13 cellular contexts compared by ENCODE assay signal in genomic region chr14:50055461-50056228, GRCh38.
DNase-seq lines count a peak whose midpoint lies in the region; ATAC-seq and TF ChIP-seq lines count a peak whose summit lies in the region.
"Had no signal": no experiment of that assay in that cellular context is flagged by ENCODE, and none has a peak within 500 bp of the region (broad histone marks: within the 10 kb centered on the region; RNA-seq: fewer than 3 reads in every experiment).

No MANE protein-coding gene starts in this region.

- no peak overlapping the region for H3K4me3 Mint-ChIP-seq in activated naive CD4-positive, alpha-beta T cell treated with anti-CD3 and anti-CD28 coated beads, Interleukin-2, amount 10 ng/mL, durations not matched to agents 7 days and 5 days
- no peak overlapping the region for H3K4me3 Mint-ChIP-seq in activated naive CD4-positive, alpha-beta T cell treated with anti-CD3 and anti-CD28 coated beads for 36 hours
- H3K4me3 Mint-ChIP-seq in stimulated activated naive B cell treated with anti-CD40 and anti-IgM and Interleukin-4, amounts not matched to agents 10 μg/mL and 1 μg/mL and 100 μg/mL, for 72 hours = peak overlapping the region in 1 of 2 donors; percentile 7

- H3K27ac ChIP-seq in coronary artery = no peak overlapping the region
- H3K27ac ChIP-seq: Peyer's patch had no signal

- DNase-seq in activated naive CD4-positive, alpha-beta T cell treated with anti-CD3 and anti-CD28 coated beads, Interleukin-2, amount 10 ng/mL, durations not matched to agents 7 days and 5 days = no peak
- DNase-seq in activated naive CD4-positive, alpha-beta T cell treated with anti-CD3 and anti-CD28 coated beads for 36 hours = no peak
- DNase-seq in left cardiac atrium = no peak
- no peak for DNase-seq in stimulated activated naive B cell treated with anti-CD40 and anti-IgM and Interleukin-4, amounts not matched to agents 10 μg/mL and 1 μg/mL and 100 μg/mL, for 72 hours
- DNase-seq in coronary artery (ENCODE audit: low spot score) = no peak
- DNase-seq: activated naive CD4-positive, alpha-beta T cell; NCI-H1436 treated with DMSO at 0.1 percent for 48 hours; stimulated activated CD4-positive, alpha-beta T cell treated with anti-CD3 and anti-CD28 coated beads, Interleukin-12 subunit alpha, Interleukin-12 subunit beta, amount 100 ng/mL, for 4 hours had no signal

- H3K4me3 ChIP-seq in coronary artery = no peak overlapping the region
- H3K4me3 ChIP-seq: Peyer's patch had no signal

- H3K9me3 Mint-ChIP-seq in activated naive CD4-positive, alpha-beta T cell treated with anti-CD3 and anti-CD28 coated beads, Interleukin-2, amount 10 ng/mL, durations not matched to agents 7 days and 5 days = no peaks in the 10 kb centered on the region
- no peaks in the 10 kb centered on the region for H3K9me3 Mint-ChIP-seq in activated naive CD4-positive, alpha-beta T cell treated with anti-CD3 and anti-CD28 coated beads for 36 hours
- H3K9me3 Mint-ChIP-seq in stimulated activated naive B cell treated with anti-CD40 and anti-IgM and Interleukin-4, amounts not matched to agents 10 μg/mL and 1 μg/mL and 100 μg/mL, for 72 hours = no peaks in the 10 kb centered on the region

- no peak for TF ChIP-seq CTCF in coronary artery (IDR thresholded peaks at IDR 0.05)

- peak overlapping the region; percentile 49 for H3K27ac Mint-ChIP-seq in activated naive CD4-positive, alpha-beta T cell treated with anti-CD3 and anti-CD28 coated beads, Interleukin-2, amount 10 ng/mL, durations not matched to agents 7 days and 5 days
- H3K27ac Mint-ChIP-seq in activated naive CD4-positive, alpha-beta T cell treated with anti-CD3 and anti-CD28 coated beads for 36 hours = no peak overlapping the region
- H3K27ac Mint-ChIP-seq in stimulated activated naive B cell treated with anti-CD40 and anti-IgM and Interleukin-4, amounts not matched to agents 10 μg/mL and 1 μg/mL and 100 μg/mL, for 72 hours = no peak overlapping the region

- peaks cover 48% of the 10 kb centered on the region for H3K36me3 Mint-ChIP-seq in activated naive CD4-positive, alpha-beta T cell treated with anti-CD3 and anti-CD28 coated beads, Interleukin-2, amount 10 ng/mL, durations not matched to agents 7 days and 5 days
- H3K36me3 Mint-ChIP-seq in activated naive CD4-positive, alpha-beta T cell treated with anti-CD3 and anti-CD28 coated beads for 36 hours (ENCODE audit: low read depth) = no peaks in the 10 kb centered on the region
- peaks cover 4 to 15% of the 10 kb centered on the region in 2 donors for H3K36me3 Mint-ChIP-seq in stimulated activated naive B cell treated with anti-CD40 and anti-IgM and Interleukin-4, amounts not matched to agents 10 μg/mL and 1 μg/mL and 100 μg/mL, for 72 hours

- CTCF ChIA-PET in activated naive CD4-positive, alpha-beta T cell treated with anti-CD3 and anti-CD28 coated beads, Interleukin-2, amount 10 ng/mL, durations not matched to agents 7 days and 5 days (lab: Charles Lee) = interaction anchor here (0.8 kb wide), 1 partner anchor 9 kb away, joined by 3 read pairs; no protein-coding TSS in a partner anchor
- CTCF ChIA-PET in activated naive CD4-positive, alpha-beta T cell treated with anti-CD3 and anti-CD28 coated beads for 36 hours (lab: Charles Lee) = interaction anchor here (1.1 kb wide), 1 partner anchor 27 kb away, joined by 3 read pairs; no protein-coding TSS in a partner anchor

- ATAC-seq in SK-N-SH treated with all-trans-retinoic acid at 6 μM for 48 hours = 0 out of 3 replicates have a peak, but pooled peaks have one; percentile 27
- ATAC-seq in left cardiac atrium = peak; percentile 42
- ATAC-seq in stimulated activated naive B cell treated with anti-CD40 and anti-IgM and Interleukin-4, amounts not matched to agents 10 μg/mL and 1 μg/mL and 100 μg/mL, for 72 hours (replicated peaks) = peak; percentile 84
- no peak for ATAC-seq in HG03520 (IDR thresholded peaks at IDR 0.05; ENCODE audit: unreplicated experiment)
- no peak for ATAC-seq in HG02642 (IDR thresholded peaks at IDR 0.05; ENCODE audit: poor library complexity, unreplicated experiment)
- ATAC-seq: activated CD4-positive, CD25-positive, alpha-beta regulatory T cell treated with anti-CD3 and anti-CD28 coated beads, Interleukin-2, amount 50 U/mL, for 24 hours had no signal

- intact Hi-C loops in activated naive CD4-positive, alpha-beta T cell treated with anti-CD3 and anti-CD28 coated beads for 36 hours (cut with micrococcal nuclease) = no loop called here
- intact Hi-C loops in left cardiac atrium (cut with DNase I) = no loop called here

- H3K27me3 Mint-ChIP-seq in activated naive CD4-positive, alpha-beta T cell treated with anti-CD3 and anti-CD28 coated beads, Interleukin-2, amount 10 ng/mL, durations not matched to agents 7 days and 5 days = no peaks in the 10 kb centered on the region
- no peaks in the 10 kb centered on the region for H3K27me3 Mint-ChIP-seq in activated naive CD4-positive, alpha-beta T cell treated with anti-CD3 and anti-CD28 coated beads for 36 hours (ENCODE audit: low read depth)
- H3K27me3 Mint-ChIP-seq in stimulated activated naive B cell treated with anti-CD40 and anti-IgM and Interleukin-4, amounts not matched to agents 10 μg/mL and 1 μg/mL and 100 μg/mL, for 72 hours = no peaks in the 10 kb centered on the region

- H3K4me1 Mint-ChIP-seq in activated naive CD4-positive, alpha-beta T cell treated with anti-CD3 and anti-CD28 coated beads, Interleukin-2, amount 10 ng/mL, durations not matched to agents 7 days and 5 days = peaks cover 46% of the 10 kb centered on the region
- peaks cover 26% of the 10 kb centered on the region for H3K4me1 Mint-ChIP-seq in activated naive CD4-positive, alpha-beta T cell treated with anti-CD3 and anti-CD28 coated beads for 36 hours (ENCODE audit: low read depth)
- peaks cover 28 to 54% of the 10 kb centered on the region in 2 donors for H3K4me1 Mint-ChIP-seq in stimulated activated naive B cell treated with anti-CD40 and anti-IgM and Interleukin-4, amounts not matched to agents 10 μg/mL and 1 μg/mL and 100 μg/mL, for 72 hours

TF ChIP-seq in SK-N-SH treated with all-trans-retinoic acid at 6 μM for 48 hours, 23 proteins besides CTCF, POLR2A, EP300 and RAD21 (continues in another document):
- TF ChIP-seq TSHZ2 (CRISPR knock-in tag; IDR thresholded peaks at IDR 0.05) (no peak), PPARA (CRISPR knock-in tag; IDR thresholded peaks at IDR 0.05; ENCODE audit: borderline replicate concordance) (no peak), ISL1 (CRISPR knock-in tag; IDR thresholded peaks at IDR 0.05) (no peak), TCF4 (CRISPR knock-in tag; IDR thresholded peaks at IDR 0.05; ENCODE audit: borderline replicate concordance) (no peak), ZFP3 (CRISPR knock-in tag; IDR thresholded peaks at IDR 0.05) (no peak), PATZ1 (CRISPR knock-in tag; IDR thresholded peaks at IDR 0.05; ENCODE audit: borderline replicate concordance) (no peak), CSDC2 (CRISPR knock-in tag; IDR thresholded peaks at IDR 0.05) (no peak), ESRRG (CRISPR knock-in tag; IDR thresholded peaks at IDR 0.05) (no peak), ZC3H10 (CRISPR knock-in tag; IDR thresholded peaks at IDR 0.05) (no peak)

Comparison
In these comparisons a context has a peak if more than half of its experiments do, and no peak if none do; other contexts are left out.
1. ATAC-seq: peak in SK-N-SH treated with all-trans-retinoic acid at 6 μM for 48 hours (single experiment), left cardiac atrium (2 of 2) and stimulated activated naive B cell treated with anti-CD40 and anti-IgM and Interleukin-4, amounts not matched to agents 10 μg/mL and 1 μg/mL and 100 μg/mL, for 72 hours (2 of 2); none in HG03520 (single experiment) and HG02642 (single experiment).